Comparison of ENCODE assay signal across 8 cellular contexts in the genomic region with DNA sequence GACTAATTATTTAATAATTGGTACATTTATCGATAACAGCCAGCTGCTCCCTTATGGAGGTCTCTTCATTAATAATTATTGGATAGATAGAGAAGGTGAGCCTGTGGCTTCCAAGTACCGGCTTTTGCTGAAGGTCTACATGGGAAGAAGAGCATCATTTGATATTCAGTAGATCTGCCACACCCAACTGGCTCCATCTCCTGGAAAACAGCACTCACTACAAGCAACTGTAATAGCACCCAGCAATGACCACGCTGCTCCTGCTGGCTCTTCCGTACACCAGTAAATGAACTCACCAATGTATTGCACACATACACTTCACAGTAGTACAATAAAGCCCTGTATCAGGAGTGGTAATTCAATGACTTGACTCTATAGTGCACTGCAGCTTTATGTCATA. TPM values are rescaled to one million over a fixed set of nuclear protein-coding genes. Genes with fewer than 3 reads are reported as not detected.
DNase-seq lines count a peak whose midpoint lies in the region; TF ChIP-seq lines count a peak whose summit lies in the region.

No MANE protein-coding gene starts in this region.

- H3K9me3 ChIP-seq in tibial artery, result no peaks in the 10 kb centered on the region
- H3K9me3 ChIP-seq in right atrium auricular region, result no peaks in the 10 kb centered on the region

- no peak overlapping the region for H3K27ac ChIP-seq in tibial artery
- no peak overlapping the region for H3K27ac ChIP-seq in right atrium auricular region

- H3K4me3 ChIP-seq in tibial artery, result no peak overlapping the region
- H3K4me3 ChIP-seq in right atrium auricular region, result no peak overlapping the region

- TF ChIP-seq CTCF in tibial artery (IDR thresholded peaks at IDR 0.05) (no peak), right atrium auricular region (IDR thresholded peaks at IDR 0.05) (no peak)

- intact Hi-C loops in tibial artery (cut with DNase I; ENCODE audit: low total_unique reads), result no loop called here

- peak; percentile 3 for DNase-seq in NCI-H2196 (lab: John Stamatoyannopoulos, UW; ENCODE audit: unreplicated experiment)
- DNase-seq in NCI-H2196 treated with DMSO at 0.1 percent for 48 hours (lab: John Stamatoyannopoulos, UW; ENCODE audit: unreplicated experiment), result no peak
- peak; percentile 41 for DNase-seq in LoVo (ENCODE audit: low spot score)
- peak; percentile 51 for DNase-seq in amniotic epithelial cell (ENCODE audit: low read depth)
- peak; percentile 24 for DNase-seq in medulla oblongata (ENCODE audit: extremely low spot score)
- DNase-seq in NCI-H446 treated with DMSO at 0.1 percent for 48 hours (lab: John Stamatoyannopoulos, UW), result no peak
- DNase-seq in tibial artery, result no peak
- no peak for DNase-seq in right atrium auricular region (ENCODE audit: low spot score)

- no peaks in the 10 kb centered on the region for H3K4me1 ChIP-seq in tibial artery
- no peaks in the 10 kb centered on the region for H3K4me1 ChIP-seq in right atrium auricular region

- no peaks in the 10 kb centered on the region for H3K27me3 ChIP-seq in tibial artery
- H3K27me3 ChIP-seq in right atrium auricular region, result no peaks in the 10 kb centered on the region

- H3K36me3 ChIP-seq in tibial artery (peaks cover 33 to 62% (median 41%) of the 10 kb centered on the region in 3 donors), right atrium auricular region (peaks cover 20% of the 10 kb centered on the region)

RNA-seq across cellular contexts. Expression of a gene that starts 19.5 kb away (rescaled TPM):
- not detected for total RNA-seq in right atrium auricular region

Comparison
In these comparisons a context has a peak if more than half of its experiments do, and no peak if none do; other contexts are left out.
1. DNase-seq: peak in NCI-H2196 (single experiment), LoVo (single experiment), amniotic epithelial cell (single experiment) and medulla oblongata (single experiment); none in NCI-H2196 treated with DMSO at 0.1 percent for 48 hours (single experiment), NCI-H446 treated with DMSO at 0.1 percent for 48 hours (single experiment), tibial artery (0 of 2) and right atrium auricular region (single experiment).